16 cellular contexts compared by ENCODE assay signal in genomic region chr20:51463998-51464397, GRCh38.
DNase-seq lines count a peak whose midpoint lies in the region; ATAC-seq lines count a peak whose summit lies in the region.
"Had no signal": no experiment of that assay in that cellular context is flagged by ENCODE, and none has a peak within 500 bp of the region (broad histone marks: within the 10 kb centered on the region; RNA-seq: fewer than 3 reads in every experiment).

No MANE protein-coding gene starts in this region.

- CTCF ChIA-PET in T-cell (lab: Charles Lee), result no interaction called here

- POLR2A ChIA-PET in T-cell (lab: Charles Lee), result no interaction called here

- H3K36me3 Mint-ChIP-seq in T-cell, result peaks cover 45% of the 10 kb centered on the region
- H3K36me3 Mint-ChIP-seq in effector memory CD8-positive, alpha-beta T cell (ENCODE audit: insufficient read depth), result peaks cover 47% of the 10 kb centered on the region
- H3K36me3 Mint-ChIP-seq in stimulated activated memory B cell treated with anti-CD40 and anti-IgM and Interleukin-4, amounts not matched to agents 10 μg/mL and 1 μg/mL and 100 μg/mL, for 72 hours, result peaks cover 69% of the 10 kb centered on the region

- no peak overlapping the region for H3K4me3 Mint-ChIP-seq in T-cell
- peak overlapping the region in 1 of 2 donors; percentile 60 for H3K4me3 Mint-ChIP-seq in effector memory CD8-positive, alpha-beta T cell
- no peak overlapping the region for H3K4me3 Mint-ChIP-seq in stimulated activated memory B cell treated with anti-CD40 and anti-IgM and Interleukin-4, amounts not matched to agents 10 μg/mL and 1 μg/mL and 100 μg/mL, for 72 hours
- H3K4me3 Mint-ChIP-seq: mesothelial cell of epicardium had no signal

- no peaks in the 10 kb centered on the region for H3K4me1 ChIP-seq in HAP-1

- no peaks in the 10 kb centered on the region for H3K36me3 ChIP-seq in HAP-1 (replicated peaks)
- H3K36me3 ChIP-seq: MG63, neutrophil had no signal

- in situ Hi-C loops in HAP-1 (cut with MboI; ENCODE audit: low sequenced_read_pairs), result no loop called here

- H3K4me3 ChIP-seq in HAP-1, result no peak overlapping the region
- H3K4me3 ChIP-seq: BLaER1 treated with 17β-estradiol and CSF1 and Interleukin-3, amounts not matched to agents 10 nM and 100 nM; MG63 had no signal

- H3K9me3 ChIP-seq in HAP-1, result no peaks in the 10 kb centered on the region
- H3K9me3 ChIP-seq: BLaER1 treated with 17β-estradiol and CSF1 and Interleukin-3, amounts not matched to agents 10 nM and 100 nM; MG63; neutrophil had no signal

- no peaks in the 10 kb centered on the region for H3K27me3 ChIP-seq in HAP-1 (ENCODE audit: low read depth)
- H3K27me3 ChIP-seq: BLaER1 treated with 17β-estradiol and CSF1 and Interleukin-3, amounts not matched to agents 10 nM and 100 nM; MG63; neutrophil had no signal

- no peaks in the 10 kb centered on the region for H3K9me3 Mint-ChIP-seq in T-cell
- no peaks in the 10 kb centered on the region for H3K9me3 Mint-ChIP-seq in effector memory CD8-positive, alpha-beta T cell
- no peaks in the 10 kb centered on the region for H3K9me3 Mint-ChIP-seq in stimulated activated memory B cell treated with anti-CD40 and anti-IgM and Interleukin-4, amounts not matched to agents 10 μg/mL and 1 μg/mL and 100 μg/mL, for 72 hours
- H3K9me3 Mint-ChIP-seq: mesothelial cell of epicardium had no signal

- ATAC-seq in T-cell (replicated peaks in 1 of 4), result no peak
- peak; percentile 24 for ATAC-seq in effector memory CD8-positive, alpha-beta T cell (replicated peaks)
- ATAC-seq in stimulated activated memory B cell treated with anti-CD40 and anti-IgM and Interleukin-4, amounts not matched to agents 10 μg/mL and 1 μg/mL and 100 μg/mL, for 72 hours, result no peak
- ATAC-seq in HG02678 (IDR thresholded peaks at IDR 0.05; ENCODE audit: unreplicated experiment), result no peak

- peaks cover 2 to 36% (median 11%) of the 10 kb centered on the region in 3 donors for H3K4me1 Mint-ChIP-seq in T-cell
- H3K4me1 Mint-ChIP-seq in effector memory CD8-positive, alpha-beta T cell (ENCODE audit: low read depth in 2 of 2), result peaks cover 23 to 45% of the 10 kb centered on the region in 2 donors
- peaks cover 36% of the 10 kb centered on the region for H3K4me1 Mint-ChIP-seq in stimulated activated memory B cell treated with anti-CD40 and anti-IgM and Interleukin-4, amounts not matched to agents 10 μg/mL and 1 μg/mL and 100 μg/mL, for 72 hours

- peak overlapping the region; percentile 78 to 81 for H3K27ac Mint-ChIP-seq in T-cell
- peak overlapping the region; percentile 87 to 92 for H3K27ac Mint-ChIP-seq in effector memory CD8-positive, alpha-beta T cell
- H3K27ac Mint-ChIP-seq in stimulated activated memory B cell treated with anti-CD40 and anti-IgM and Interleukin-4, amounts not matched to agents 10 μg/mL and 1 μg/mL and 100 μg/mL, for 72 hours, result peak overlapping the region; percentile 55

- peak; percentile 54 for DNase-seq in activated effector memory CD4-positive, alpha-beta T cell treated with anti-CD3 and anti-CD28 coated beads, Interleukin-2, amount 50 U/mL, for 16 hours
- DNase-seq in activated effector memory CD4-positive, alpha-beta T cell treated with Interleukin-2 at 50 U/mL for 16 hours, result no peak
- DNase-seq in T-cell (no peak), NCI-H82 treated with DMSO at 0.1 percent for 48 hours (lab: John Stamatoyannopoulos, UW; ENCODE audit: unreplicated experiment) (no peak), HAP-1 (ENCODE audit: low spot score in 2 of 2) (no peak)
- peak in 1 of 3 experiments; percentile 23 for DNase-seq in effector memory CD8-positive, alpha-beta T cell
- DNase-seq: activated naive CD4-positive, alpha-beta T cell; MG63; NCI-H187 treated with DMSO at 0.1 percent for 48 hours; NCI-H446 treated with DMSO at 0.1 percent for 48 hours; stimulated activated CD4-positive, alpha-beta T cell treated with anti-CD3 and anti-CD28 coated beads, Interleukin-12 subunit alpha, Interleukin-12 subunit beta, amount 100 ng/mL, for 4 hours had no signal

- H3K27me3 Mint-ChIP-seq in T-cell, result no peaks in the 10 kb centered on the region
- H3K27me3 Mint-ChIP-seq in effector memory CD8-positive, alpha-beta T cell, result no peaks in the 10 kb centered on the region
- no peaks in the 10 kb centered on the region for H3K27me3 Mint-ChIP-seq in stimulated activated memory B cell treated with anti-CD40 and anti-IgM and Interleukin-4, amounts not matched to agents 10 μg/mL and 1 μg/mL and 100 μg/mL, for 72 hours
